Comparison of ENCODE assay signal across 1 cellular context in genomic region chr3:106309274-106309673, GRCh38.
TF ChIP-seq lines count a peak whose summit lies in the region.

No MANE protein-coding gene starts in this region.

TF ChIP-seq in H1, 55 proteins besides CTCF, POLR2A, EP300 and RAD21 (continued from another document):
- TF ChIP-seq CHD7 (IDR thresholded peaks at IDR 0.05; ENCODE audit: insufficient replicate concordance, low read length) (peak; percentile 78), POLR2AphosphoS5 (IDR thresholded peaks at IDR 0.05; ENCODE audit: low read depth, low read length) (no peak), RXRA (IDR thresholded peaks at IDR 0.05; ENCODE audit: insufficient read depth, low read depth, low read length) (no peak), YY1 (IDR thresholded peaks at IDR 0.05; ENCODE audit: low read depth, low read length) (no peak), SP1 (IDR thresholded peaks at IDR 0.05; ENCODE audit: low read depth, low read length) (no peak), EGR1 (IDR thresholded peaks at IDR 0.05; ENCODE audit: borderline replicate concordance, low read depth, low read length) (no peak), SAP30 (IDR thresholded peaks at IDR 0.05; ENCODE audit: insufficient read depth, insufficient replicate concordance, low read length) (no peak), SUZ12 (IDR thresholded peaks at IDR 0.05; ENCODE audit: low read length) (no peak), NRF1 (IDR thresholded peaks at IDR 0.05; ENCODE audit: low read depth, low read length) (no peak), SIN3A (conservative IDR thresholded peaks at IDR 0.05 in 1 of 2, IDR thresholded peaks at IDR 0.05 in 1 of 2; ENCODE audit: low read depth in 1 of 2, low read length in 2 of 2) (no peak), POU5F1 (IDR thresholded peaks at IDR 0.05; ENCODE audit: low read depth, low read length) (peak; percentile 56; the same call in 1 of the 2 replicates), KDM1A (IDR thresholded peaks at IDR 0.05; ENCODE audit: borderline replicate concordance, low read length) (no peak), JUN (IDR thresholded peaks at IDR 0.05; ENCODE audit: low read depth, low read length) (no peak), ATF3 (IDR thresholded peaks at IDR 0.05; ENCODE audit: insufficient read depth, low read depth, low read length) (no peak)
